ENCODE assay signal across 1 cellular context in the genomic region with DNA sequence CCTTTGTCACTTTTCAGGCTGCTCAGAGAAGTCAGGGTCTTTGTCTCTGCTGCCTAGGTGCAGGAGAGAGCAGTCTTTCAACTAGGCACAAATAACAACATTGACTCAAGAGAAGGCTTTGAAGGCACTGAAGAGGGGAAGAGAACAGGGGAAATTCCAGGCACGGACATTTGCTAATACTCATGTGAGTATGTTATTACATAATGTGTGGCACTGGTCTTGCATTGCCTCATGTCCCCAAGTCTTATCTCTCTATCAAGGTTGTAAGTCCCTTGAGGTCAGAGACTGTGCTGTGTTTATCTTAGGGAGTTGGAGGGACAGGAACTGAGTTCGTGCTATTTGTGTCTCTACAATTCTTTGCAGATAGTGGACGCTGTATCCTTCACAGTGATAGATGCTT.
TF ChIP-seq lines count a peak whose summit lies in the region.

No MANE protein-coding gene starts in this region.

TF ChIP-seq in WTC11, 78 proteins besides CTCF, POLR2A, EP300 and RAD21 (continued from another document):
- TF ChIP-seq, protein P1, sequence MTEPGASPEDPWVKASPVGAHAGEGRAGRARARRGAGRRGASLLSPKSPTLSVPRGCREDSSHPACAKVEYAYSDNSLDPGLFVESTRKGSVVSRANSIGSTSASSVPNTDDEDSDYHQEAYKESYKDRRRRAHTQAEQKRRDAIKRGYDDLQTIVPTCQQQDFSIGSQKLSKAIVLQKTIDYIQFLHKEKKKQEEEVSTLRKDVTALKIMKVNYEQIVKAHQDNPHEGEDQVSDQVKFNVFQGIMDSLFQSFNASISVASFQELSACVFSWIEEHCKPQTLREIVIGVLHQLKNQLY (CRISPR knock-in tag; IDR thresholded peaks at IDR 0.05) = no peak
- no peak for TF ChIP-seq SMAD3 (CRISPR knock-in tag; IDR thresholded peaks at IDR 0.05; ENCODE audit: borderline replicate concordance)
- no peak for TF ChIP-seq RELA (CRISPR knock-in tag; IDR thresholded peaks at IDR 0.05; ENCODE audit: borderline replicate concordance)
TF ChIP-seq in WTC11: peak in this region for 0.
